Comparison of ENCODE assay signal across 19 cellular contexts in genomic region chr10:108327706-108328105, GRCh38.
DNase-seq lines count a peak whose midpoint lies in the region; ATAC-seq, FAIRE-seq and TF ChIP-seq lines count a peak whose summit lies in the region.
"Had no signal": no experiment of that assay in that cellular context is flagged by ENCODE, and none has a peak within 500 bp of the region (broad histone marks: within the 10 kb centered on the region; RNA-seq: fewer than 3 reads in every experiment).

No MANE protein-coding gene starts in this region.

- H4K20me1 ChIP-seq in PC-3 (ENCODE audit: low read length) (no peaks in the 10 kb centered on the region), GM12878 (ENCODE audit: control insufficient read depth, insufficient read depth) (no peaks in the 10 kb centered on the region)

- no peaks in the 10 kb centered on the region for H3K27me3 ChIP-seq in PC-3 (ENCODE audit: low read length)
- no peaks in the 10 kb centered on the region for H3K27me3 ChIP-seq in GM12878 (replicated peaks in 1 of 2; ENCODE audit: control insufficient read depth in 2 of 2, insufficient read depth in 2 of 2, low read length in 1 of 2)
- peaks cover 4% of the 10 kb centered on the region for H3K27me3 ChIP-seq in foreskin keratinocyte
- H3K27me3 ChIP-seq: BE2C had no signal

- no peak for FAIRE-seq in GM12878 (lab: Jason Lieb, UNC)
- FAIRE-seq: H1 had no signal

- DNase-seq in HCEC 1CT (peak; percentile 87), PC-3 (peak; percentile 84), GM12878 (ENCODE audit: low read depth, low spot score) (no peak), foreskin keratinocyte (peak; percentile 10 to 65), GM19238 (ENCODE audit: insufficient read length, low spot score) (no peak), NCI-H2227 (lab: John Stamatoyannopoulos, UW; ENCODE audit: unreplicated experiment) (no peak), NCI-H1105 treated with DMSO at 0.1 percent for 48 hours (lab: John Stamatoyannopoulos, UW) (no peak)
- DNase-seq: BE2C; Calu3; CD4-positive, alpha-beta T cell; DMS53; NCI-H1436; NCI-H2029; NCI-H2171; NCI-H446 treated with DMSO at 0.1 percent for 48 hours; NK-92 treated with Interleukin-12 subunit alpha and Interleukin-12 subunit beta, amount 100 ng/mL, for 24 hours; T-cell had no signal

- H3K9me3 ChIP-seq in PC-3 (ENCODE audit: low read length): no peaks in the 10 kb centered on the region
- H3K9me3 ChIP-seq in GM12878 (replicated peaks; ENCODE audit: control insufficient read depth, insufficient read depth, low read length): no peaks in the 10 kb centered on the region
- H3K9me3 ChIP-seq: BE2C had no signal

- CTCF ChIA-PET in PC-3 (lab: Charles Lee) (no interaction called here), GM12878 (lab: Yijun Ruan, JAX) (interaction anchor here (0.6 kb wide), 1 partner anchor 623 kb away, joined by 3 read pairs; no protein-coding TSS in a partner anchor)

- no peaks in the 10 kb centered on the region for H3F3A ChIP-seq in PC-3 (ENCODE audit: low read length, unreplicated experiment)

- BruUV-seq in PC-3 (replicated peaks; lab: Mats Ljungman, UMichigan) (no TSS peak), GM12878 (replicated peaks; lab: Mats Ljungman, UMichigan) (no TSS peak)

- no peak overlapping the region for H3K4me3 ChIP-seq in PC-3 (ENCODE audit: low read length)
- no peak overlapping the region for H3K4me3 ChIP-seq in GM12878

- RAD21 ChIA-PET in GM12878 (lab: Charles Lee; ENCODE audit: unreplicated experiment): no interaction called here

- TF ChIP-seq CTCF in PC-3 (conservative IDR thresholded peaks at IDR 0.05; ENCODE audit: low read depth, low read length): no peak
- no peak for TF ChIP-seq CTCF in GM12878 (IDR thresholded peaks at IDR 0.05 in 2 of 3, conservative IDR thresholded peaks at IDR 0.05 in 1 of 3; ENCODE audit: control insufficient read depth in 2 of 3, extremely low read depth in 1 of 3, insufficient read depth in 1 of 3, low read depth in 3 of 3, low read length in 3 of 3)
- no peak for TF ChIP-seq CTCF in foreskin keratinocyte (conservative IDR thresholded peaks at IDR 0.05)

- no peak for TF ChIP-seq EP300 in GM12878 (IDR thresholded peaks at IDR 0.05; ENCODE audit: borderline replicate concordance in 1 of 2, control insufficient read depth in 1 of 2, low read depth in 2 of 2, low read length in 2 of 2)

- H3K79me2 ChIP-seq in PC-3 (ENCODE audit: low read length): no peaks in the 10 kb centered on the region
- no peaks in the 10 kb centered on the region for H3K79me2 ChIP-seq in GM12878 (ENCODE audit: control insufficient read depth, insufficient read depth, low read length)

- no peaks in the 10 kb centered on the region for H3K9me2 ChIP-seq in PC-3 (replicated peaks; ENCODE audit: low read length)

- no peak for TF ChIP-seq RAD21 in GM12878 (IDR thresholded peaks at IDR 0.05; ENCODE audit: insufficient read depth, low read depth, low read length)

- TF ChIP-seq POLR2A in GM12878 (IDR thresholded peaks at IDR 0.05; ENCODE audit: low read depth, low read length): no peak

- H3K4me2 ChIP-seq in PC-3 (ENCODE audit: low read length) (peak overlapping the region; percentile 30), GM12878 (ENCODE audit: control insufficient read depth, insufficient read depth) (no peak overlapping the region)

- SMC1A ChIA-PET in GM12878 (lab: Charles Lee; ENCODE audit: uncharacterized antibody, unreplicated experiment): no interaction called here

- H2AFZ ChIP-seq in PC-3 (ENCODE audit: low read length): no peak overlapping the region
- H2AFZ ChIP-seq in GM12878 (ENCODE audit: control insufficient read depth, low read depth, low read length): no peak overlapping the region

- peak overlapping the region; percentile 53 for H3K27ac ChIP-seq in PC-3 (ENCODE audit: low read length)
- no peak overlapping the region for H3K27ac ChIP-seq in GM12878 (ENCODE audit: control insufficient read depth, insufficient read depth)
- H3K27ac ChIP-seq in foreskin keratinocyte: no peak overlapping the region

- POLR2A ChIA-PET in PC-3 (lab: Charles Lee; ENCODE audit: unreplicated experiment): no interaction called here
- POLR2A ChIA-PET in GM12878 (lab: Charles Lee): no interaction called here

- 0% methylated on average over 3 of the region's 3 CpGs for WGBS in GM12878 (ENCODE audit: insufficient coverage, insufficient replicate concordance, low lambda C conversion rate, missing lambda C conversion rate)

- H3K9ac ChIP-seq in PC-3 (ENCODE audit: low read length): no peak overlapping the region
- no peak overlapping the region for H3K9ac ChIP-seq in GM12878 (ENCODE audit: control insufficient read depth, insufficient read depth, low read length)

- H3K36me3 ChIP-seq in PC-3 (ENCODE audit: low read depth, low read length) (no peaks in the 10 kb centered on the region), GM12878 (ENCODE audit: control insufficient read depth in 2 of 2, insufficient read depth in 2 of 2, low read length in 1 of 2) (no peaks in the 10 kb centered on the region)
- H3K36me3 ChIP-seq: BE2C had no signal

- ATAC-seq in PC-3 (peak; percentile 99), GM12878 (no peak), foreskin keratinocyte (peak; percentile 98), GM18520 (IDR thresholded peaks at IDR 0.05; ENCODE audit: unreplicated experiment) (no peak)
- ATAC-seq: T-cell had no signal

- intact Hi-C loops in PC-3 (cut with micrococcal nuclease) (no loop called here), GM12878 (cut with micrococcal nuclease; ENCODE audit: unreplicated experiment) (no loop called here)

- in situ Hi-C loops in GM12878 (cut with MboI): no loop called here

- H3K4me1 ChIP-seq in PC-3 (ENCODE audit: insufficient read depth, low read length) (peaks cover 30% of the 10 kb centered on the region), GM12878 (ENCODE audit: control insufficient read depth, insufficient read depth, low read length) (no peaks in the 10 kb centered on the region), foreskin keratinocyte (peaks cover 3% of the 10 kb centered on the region)
- H3K4me1 ChIP-seq: BE2C had no signal

TF ChIP-seq in GM12878, 131 proteins besides CTCF, POLR2A, EP300 and RAD21:
- TF ChIP-seq SMARCA5 (IDR thresholded peaks at IDR 0.05): no peak
- TF ChIP-seq ZBTB11 (CRISPR knock-in tag; IDR thresholded peaks at IDR 0.05): no peak
- TF ChIP-seq ZNF274 (IDR thresholded peaks at IDR 0.05; ENCODE audit: insufficient read depth, insufficient read length): no peak
- no peak for TF ChIP-seq KAT2A (conservative IDR thresholded peaks at IDR 0.05; ENCODE audit: control insufficient read depth, low read depth, low read length)
- TF ChIP-seq BCL3 (IDR thresholded peaks at IDR 0.05; ENCODE audit: borderline replicate concordance, insufficient read depth, low read depth, low read length, poor library complexity, severe bottlenecking): peak; percentile 68

Comparison
In these comparisons a context has a peak if more than half of its experiments do, and no peak if none do; other contexts are left out.
1. DNase-seq: peak in HCEC 1CT (single experiment), PC-3 (single experiment) and foreskin keratinocyte (2 of 2); none in GM12878 (single experiment), GM19238 (single experiment), NCI-H2227 (single experiment) and NCI-H1105 treated with DMSO at 0.1 percent for 48 hours (single experiment).
2. ATAC-seq: peak in PC-3 (single experiment) and foreskin keratinocyte (single experiment); none in GM12878 (single experiment) and GM18520 (single experiment).